ENCODE assay signal across 1 cellular context in genomic region chr9:134451700-134452458, GRCh38.
TF ChIP-seq lines count a peak whose summit lies in the region.

No MANE protein-coding gene starts in this region.

TF ChIP-seq in HEK293, 187 proteins besides CTCF, POLR2A, EP300 and RAD21:
- TF ChIP-seq ZNF518A (tag by site-specific recombination; conservative IDR thresholded peaks at IDR 0.05; ENCODE audit: low read depth) (no peak), SCRT1 (tag by site-specific recombination; IDR thresholded peaks at IDR 0.05; ENCODE audit: borderline replicate concordance) (no peak), EGR2 (tag by site-specific recombination; IDR thresholded peaks at IDR 0.05; ENCODE audit: low read depth) (peak; percentile 88), YY2 (tag by site-specific recombination; IDR thresholded peaks at IDR 0.05) (no peak), ZNF366 (tag by site-specific recombination; conservative IDR thresholded peaks at IDR 0.05) (peak; percentile 86), ZFHX2 (tag by site-specific recombination; conservative IDR thresholded peaks at IDR 0.05) (0 out of 2 replicates have a peak, but pooled peaks have one; percentile 17), ZBTB17 (tag by site-specific recombination; IDR thresholded peaks at IDR 0.05) (peak; percentile 58; the same call in 1 of the 2 replicates)
